ENCODE assay signal across 28 cellular contexts in genomic region chr17:38533706-38534497, GRCh38.
A peak's percentile ranks its signal among the peaks of the same experiment; 100 is the strongest.
DNase-seq lines count a peak whose midpoint lies in the region; ATAC-seq and TF ChIP-seq lines count a peak whose summit lies in the region.
"Had no signal": no experiment of that assay in that cellular context is flagged by ENCODE, and none has a peak within 500 bp of the region (broad histone marks: within the 10 kb centered on the region; RNA-seq: fewer than 3 reads in every experiment).

No MANE protein-coding gene starts in this region.

- H3K36me3 Mint-ChIP-seq in activated T-cell treated with anti-CD3 and anti-CD28 coated beads, Interleukin-2, amount 50 U/mL, for 4 hours (ENCODE audit: insufficient read depth), result no peaks in the 10 kb centered on the region
- peaks cover 5% of the 10 kb centered on the region for H3K36me3 Mint-ChIP-seq in MCF 10A (ENCODE audit: insufficient read depth, unreplicated experiment)
- H3K36me3 Mint-ChIP-seq: activated naive CD8-positive, alpha-beta T cell treated with anti-CD3 and anti-CD28 coated beads for 36 hours; CD4-positive, alpha-beta memory T cell; T-cell had no signal

- H3K4me1 ChIP-seq in osteoblast (ENCODE audit: insufficient read depth, low read length), result no peaks in the 10 kb centered on the region
- H3K4me1 ChIP-seq: psoas muscle, SJSA1, tibial nerve had no signal

- no peak overlapping the region for H3K27ac Mint-ChIP-seq in MCF 10A (ENCODE audit: low read depth, unreplicated experiment)
- H3K27ac Mint-ChIP-seq: activated naive CD8-positive, alpha-beta T cell treated with anti-CD3 and anti-CD28 coated beads for 36 hours; CD4-positive, alpha-beta memory T cell; IgD-negative memory B cell; T-cell had no signal

- H2AFZ ChIP-seq in osteoblast (ENCODE audit: low read length), result no peak overlapping the region

- no peaks in the 10 kb centered on the region for H3K9me3 ChIP-seq in osteoblast (ENCODE audit: low read depth, low read length)
- H3K9me3 ChIP-seq: psoas muscle, SJSA1, tibial nerve had no signal

- H3K79me2 ChIP-seq in osteoblast (ENCODE audit: insufficient read depth, low read length), result no peaks in the 10 kb centered on the region

- H3K4me3 Mint-ChIP-seq in activated T-cell treated with anti-CD3 and anti-CD28 coated beads, Interleukin-2, amount 50 U/mL, for 4 hours, result no peak overlapping the region
- H3K4me3 Mint-ChIP-seq in MCF 10A (ENCODE audit: unreplicated experiment), result no peak overlapping the region
- H3K4me3 Mint-ChIP-seq: activated naive CD8-positive, alpha-beta T cell treated with anti-CD3 and anti-CD28 coated beads for 36 hours; CD4-positive, alpha-beta memory T cell; IgD-negative memory B cell; T-cell had no signal

- TF ChIP-seq CTCF in osteoblast (IDR thresholded peaks at IDR 0.05; ENCODE audit: extremely low read depth, low read depth, low read length) (no peak), MCF 10A (IDR thresholded peaks at IDR 0.05; ENCODE audit: unreplicated experiment) (no peak)

- POLR2A ChIA-PET in MCF 10A (lab: Yijun Ruan, JAX), result no interaction called here

- H3K27me3 ChIP-seq in osteoblast (ENCODE audit: insufficient read depth, low read length), result peaks cover 19% of the 10 kb centered on the region
- H3K27me3 ChIP-seq: SJSA1 had no signal

- intact Hi-C loops in MCF 10A (cut with micrococcal nuclease), result no loop called here
- intact Hi-C loops in left colon (cut with DNase I, micrococcal nuclease), result no loop called here

- H3K9me3 Mint-ChIP-seq in activated T-cell treated with anti-CD3 and anti-CD28 coated beads, Interleukin-2, amount 50 U/mL, for 4 hours, result no peaks in the 10 kb centered on the region
- no peaks in the 10 kb centered on the region for H3K9me3 Mint-ChIP-seq in MCF 10A (ENCODE audit: unreplicated experiment)
- H3K9me3 Mint-ChIP-seq: activated naive CD8-positive, alpha-beta T cell treated with anti-CD3 and anti-CD28 coated beads for 36 hours; CD4-positive, alpha-beta memory T cell; IgD-negative memory B cell; T-cell had no signal

- no TSS peak for BruUV-seq in MCF 10A (replicated peaks; lab: Mats Ljungman, UMichigan)

- peaks cover 41% of the 10 kb centered on the region for H3K27me3 Mint-ChIP-seq in activated T-cell treated with anti-CD3 and anti-CD28 coated beads, Interleukin-2, amount 50 U/mL, for 4 hours (ENCODE audit: low read depth)
- peaks cover 53% of the 10 kb centered on the region for H3K27me3 Mint-ChIP-seq in MCF 10A (ENCODE audit: insufficient read depth, unreplicated experiment)

- H3K27ac ChIP-seq in osteoblast (ENCODE audit: low read depth, low read length), result no peak overlapping the region
- H3K27ac ChIP-seq: psoas muscle, SJSA1, tibial nerve had no signal

- H4K20me1 ChIP-seq in osteoblast (ENCODE audit: insufficient read depth, low read length), result no peaks in the 10 kb centered on the region

- no peaks in the 10 kb centered on the region for H3K36me3 ChIP-seq in osteoblast (ENCODE audit: insufficient read depth, low read length)
- H3K36me3 ChIP-seq: SJSA1, tibial nerve had no signal

- H3K4me1 Mint-ChIP-seq in activated T-cell treated with anti-CD3 and anti-CD28 coated beads, Interleukin-2, amount 50 U/mL, for 4 hours (ENCODE audit: low read depth), result no peaks in the 10 kb centered on the region
- H3K4me1 Mint-ChIP-seq in MCF 10A (ENCODE audit: insufficient read depth, unreplicated experiment), result no peaks in the 10 kb centered on the region
- H3K4me1 Mint-ChIP-seq: activated naive CD8-positive, alpha-beta T cell treated with anti-CD3 and anti-CD28 coated beads for 36 hours; CD4-positive, alpha-beta memory T cell; IgD-negative memory B cell; T-cell had no signal

- no peak for ATAC-seq in activated T-cell treated with anti-CD3 and anti-CD28 coated beads, Interleukin-2, amount 50 U/mL, for 4 hours
- ATAC-seq in left colon, result no peak
- ATAC-seq: left ventricle myocardium superior, psoas muscle, T-cell had no signal

- CTCF ChIA-PET in MCF 10A (lab: Yijun Ruan, JAX), result interaction anchor here (0.6 to 1.1 kb wide), 2 partner anchors 25 to 112 kb away, joined by 3 to 4 read pairs; no protein-coding TSS in a partner anchor

- DNase-seq in SHP77 (lab: John Stamatoyannopoulos, UW) (peak; percentile 61 to 64), SHP77 treated with DMSO at 0.1 percent for 48 hours (lab: John Stamatoyannopoulos, UW) (no peak), NCI-H2171 treated with DMSO at 0.1 percent for 48 hours (lab: John Stamatoyannopoulos, UW) (peak; percentile 36), islet precursor cell (peak; percentile 64), osteoblast (ENCODE audit: insufficient read length, low spot score, missing footprints) (peak; percentile 88), MCF 10A (ENCODE audit: unreplicated experiment) (no peak), left colon (no peak)
- no peak for DNase-seq in activated T-cell treated with anti-CD3 and anti-CD28 coated beads, Interleukin-2, amount 50 U/mL, for 4 hours
- DNase-seq: activated CD4-positive, alpha-beta T cell treated with anti-CD3 and anti-CD28 coated beads, Interleukin-2, amount 50 U/mL, for 1 hour; activated CD4-positive, CD25-positive, alpha-beta regulatory T cell; activated effector memory CD4-positive, alpha-beta T cell treated with anti-CD3 and anti-CD28 coated beads, Interleukin-2, amount 50 U/mL, for 16 hours; activated naive CD8-positive, alpha-beta T cell treated with anti-CD3 and anti-CD28 coated beads for 36 hours; activated T-cell treated with anti-CD3 and anti-CD28 coated beads, Interleukin-2, amount 50 U/mL, for 1 hour; anterior cingulate cortex; CD4-positive, alpha-beta memory T cell; effector memory CD4-positive, alpha-beta T cell; EL; erythroblast; left ventricle myocardium superior; NCI-H1048; occipital lobe; stimulated activated CD4-positive, alpha-beta T cell treated with anti-CD3 and anti-CD28 coated beads, Interleukin-15, amount 100 ng/mL, for 24 hours; stimulated activated CD4-positive, alpha-beta T cell treated with anti-CD3 and anti-CD28 coated beads, Interleukin-4, amount 100 ng/mL, for 4 hours; T-cell had no signal

- H3K4me2 ChIP-seq in osteoblast (ENCODE audit: insufficient read depth, low read length), result no peak overlapping the region

- no peak overlapping the region for H3K4me3 ChIP-seq in osteoblast (ENCODE audit: insufficient read depth, low read length)
- H3K4me3 ChIP-seq: psoas muscle, SJSA1, tibial nerve had no signal

Comparison
In these comparisons a context has a peak if more than half of its experiments do, and no peak if none do; other contexts are left out.
1. DNase-seq: peak in SHP77 (2 of 2), NCI-H2171 treated with DMSO at 0.1 percent for 48 hours (single experiment), islet precursor cell (single experiment) and osteoblast (single experiment); none in SHP77 treated with DMSO at 0.1 percent for 48 hours (single experiment), activated T-cell treated with anti-CD3 and anti-CD28 coated beads, Interleukin-2, amount 50 U/mL, for 4 hours (single experiment), MCF 10A (single experiment) and left colon (0 of 2).